Comparison of ENCODE assay signal across 8 cellular contexts in genomic region chr6:20403080-20403765, GRCh38. TPM values are rescaled to one million over a fixed set of nuclear protein-coding genes. Genes with fewer than 3 reads are reported as not detected.
DNase-seq lines count a peak whose midpoint lies in the region; ATAC-seq and TF ChIP-seq lines count a peak whose summit lies in the region.

No MANE protein-coding gene starts in this region.

- no peak for TF ChIP-seq CTCF in OCI-LY3 (IDR thresholded peaks at IDR 0.05; ENCODE audit: low read depth, low read length)
- TF ChIP-seq CTCF in epithelial cell of esophagus (IDR thresholded peaks at IDR 0.05; ENCODE audit: insufficient read depth, low read depth, low read length, missing control alignments): no peak

- peak overlapping the region; percentile 98 for H3K4me3 ChIP-seq in OCI-LY3 (ENCODE audit: low read length)
- peak overlapping the region; percentile 72 for H3K4me3 ChIP-seq in epithelial cell of esophagus (ENCODE audit: low read length)

- peak overlapping the region; percentile 86 for H3K4me2 ChIP-seq in OCI-LY3 (ENCODE audit: low read length)

- H3K27ac ChIP-seq in OCI-LY3 (ENCODE audit: low read length): peak overlapping the region; percentile 96

- H3K79me2 ChIP-seq in OCI-LY3 (ENCODE audit: low read length): peaks cover 53% of the 10 kb centered on the region

- peaks cover 20% of the 10 kb centered on the region for H3K4me1 ChIP-seq in OCI-LY3 (ENCODE audit: low read length)

- H3K27me3 ChIP-seq in OCI-LY3 (ENCODE audit: low read depth, low read length): no peaks in the 10 kb centered on the region

- H3K9me3 ChIP-seq in OCI-LY3 (ENCODE audit: insufficient read depth, low read length): no peaks in the 10 kb centered on the region

- H3K9ac ChIP-seq in OCI-LY3 (ENCODE audit: low read length): peak overlapping the region; percentile 99

- no peak overlapping the region for H2AFZ ChIP-seq in OCI-LY3 (ENCODE audit: low read depth, low read length)

- H3K36me3 ChIP-seq in OCI-LY3 (replicated peaks; ENCODE audit: low read depth, low read length): peaks cover 22% of the 10 kb centered on the region

- ATAC-seq in GM19468 (IDR thresholded peaks at IDR 0.05; ENCODE audit: extremely low read depth, unreplicated experiment): peak; percentile 64

- peaks cover 28% of the 10 kb centered on the region for H4K20me1 ChIP-seq in OCI-LY3 (ENCODE audit: insufficient read depth, low read length)

- DNase-seq in COR-L47 (lab: John Stamatoyannopoulos, UW) (peak; percentile 57), HS-27A (ENCODE audit: low read depth) (peak; percentile 52), activated T-cell treated with anti-CD3 and anti-CD28 coated beads for 1 hour (ENCODE audit: low read depth) (peak; percentile 67), epithelial cell of esophagus (ENCODE audit: low read depth) (peak; percentile 84), mucosa of gallbladder (ENCODE audit: low spot score) (peak; percentile 81)
- DNase-seq in stimulated activated CD8-positive, alpha-beta memory T cell treated with anti-CD3 and anti-CD28 coated beads, Interleukin-4, amount 100 ng/mL, for 24 hours (ENCODE audit: low read depth): peak; percentile 88

RNA-seq across cellular contexts. Expression of gene E2F3, which starts 1.5 kb away (rescaled TPM):
- 7.7 TPM for total RNA-seq in mucosa of gallbladder

Comparison
In these comparisons a context has a peak if more than half of its experiments do, and no peak if none do; other contexts are left out.
1. Peak in every context shown above with its lines: DNase-seq, ATAC-seq, H3K4me3 ChIP-seq and H3K27ac ChIP-seq.